ENCODE assay signal across 19 cellular contexts in the genomic region with DNA sequence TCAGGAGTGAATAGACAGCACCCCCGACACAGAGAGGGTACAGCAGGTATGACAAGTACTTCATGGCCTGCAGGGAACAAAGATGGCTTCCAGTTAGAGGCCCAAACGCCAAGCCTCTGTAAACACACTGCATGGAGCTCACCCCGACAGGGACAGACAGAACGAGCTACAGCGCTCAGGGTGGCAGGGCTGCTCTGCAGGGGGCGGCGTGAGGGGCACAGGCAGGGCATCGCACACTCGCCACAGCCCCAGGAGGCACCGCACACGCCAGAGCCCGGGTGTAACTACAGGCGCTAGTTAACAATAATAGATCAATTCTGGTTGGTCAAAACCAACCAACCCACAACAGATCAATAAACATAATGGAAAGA. TPM values are rescaled to one million over a fixed set of nuclear protein-coding genes. Genes with fewer than 3 reads are reported as not detected.
DNase-seq lines count a peak whose midpoint lies in the region; ATAC-seq, FAIRE-seq and TF ChIP-seq lines count a peak whose summit lies in the region.
"Had no signal": no experiment of that assay in that cellular context is flagged by ENCODE, and none has a peak within 500 bp of the region (broad histone marks: within the 10 kb centered on the region; RNA-seq: fewer than 3 reads in every experiment).

No MANE protein-coding gene starts in this region.

- no peaks in the 10 kb centered on the region for H4K20me1 ChIP-seq in H9 (ENCODE audit: control insufficient read depth, insufficient read depth, insufficient read length)
- H4K20me1 ChIP-seq in K562 (replicated peaks; ENCODE audit: control insufficient read depth, insufficient read depth, low read length): peaks cover 10% of the 10 kb centered on the region

- H2AK5ac ChIP-seq in H9 (ENCODE audit: insufficient read length, low read length): no peak overlapping the region

- no peak overlapping the region for H3K56ac ChIP-seq in H9 (ENCODE audit: insufficient read length, low read depth, low read length)

- H3K4ac ChIP-seq in H9 (ENCODE audit: low read depth, low read length): no peak overlapping the region

- H3K4me1 ChIP-seq in H9 (ENCODE audit: insufficient read depth, low read length): no peaks in the 10 kb centered on the region
- peaks cover 0 to 26% of the 10 kb centered on the region in 2 experiments; a peak in 1 of 5 replicates for H3K4me1 ChIP-seq in K562 (replicated peaks in 1 of 2; ENCODE audit: control insufficient read depth in 2 of 2, insufficient read depth in 2 of 2, low read length in 2 of 2)
- H3K4me1 ChIP-seq in tibial artery: peaks cover 0 to 10% (median 3%) of the 10 kb centered on the region in 4 donors
- no peaks in the 10 kb centered on the region for H3K4me1 ChIP-seq in effector memory CD4-positive, alpha-beta T cell (ENCODE audit: control insufficient read depth, insufficient read depth, low read length, poor library complexity, severe bottlenecking)

- no peaks in the 10 kb centered on the region for H3K23me2 ChIP-seq in H9 (ENCODE audit: insufficient read length, low read depth, low read length, poor library complexity, severe bottlenecking)

- FAIRE-seq in K562 (lab: Jason Lieb, UNC): no peak

- H3K36me3 ChIP-seq in K562 (ENCODE audit: control insufficient read depth, insufficient read depth, low read length) (peaks cover 81% of the 10 kb centered on the region), tibial artery (peaks cover 70 to 80% (median 72%) of the 10 kb centered on the region in 3 donors)
- H3K36me3 ChIP-seq in effector memory CD4-positive, alpha-beta T cell (ENCODE audit: control insufficient read depth, insufficient read depth, low read length): peaks cover 53% of the 10 kb centered on the region

- BruUV-seq in K562 (replicated peaks; lab: Mats Ljungman, UMichigan): no TSS peak

- no peaks in the 10 kb centered on the region for H3K79me2 ChIP-seq in H9 (ENCODE audit: insufficient read depth, low read length)
- 0 out of 3 replicates have a peak, but pooled peaks cover 2% of the 10 kb centered on the region for H3K79me2 ChIP-seq in K562 (ENCODE audit: control insufficient read depth, insufficient read depth, low read length)

- TF ChIP-seq POLR2A in K562 (conservative IDR thresholded peaks at IDR 0.05): no peak

- no peak for TF ChIP-seq RAD21 in K562 (CRISPR knock-in tag; conservative IDR thresholded peaks at IDR 0.05 in 1 of 2, IDR thresholded peaks at IDR 0.05 in 1 of 2)

- CTCF ChIA-PET in activated naive CD4-positive, alpha-beta T cell treated with anti-CD3 and anti-CD28 coated beads, Interleukin-2, amount 10 ng/mL, durations not matched to agents 7 days and 5 days (lab: Charles Lee): no interaction called here
- CTCF ChIA-PET in K562 (lab: Yijun Ruan, JAX; ENCODE audit: low intra/inter-chr PET ratio): no interaction called here

- DNase-seq in activated naive CD4-positive, alpha-beta T cell treated with anti-CD3 and anti-CD28 coated beads, Interleukin-2, amount 10 ng/mL, durations not matched to agents 7 days and 5 days: peak; percentile 14
- no peak for DNase-seq in activated naive CD4-positive, alpha-beta T cell treated with Interleukin-2 at 50 U/mL for 16 hours
- DNase-seq in H9 (peak; percentile 5), K562 (ENCODE audit: extremely low read depth in 1 of 4, low spot score in 3 of 4) (no peak), tibial artery (peak; percentile 8 to 29)
- DNase-seq in effector memory CD4-positive, alpha-beta T cell: no peak
- DNase-seq: GM23248, NCI-H1436 treated with DMSO at 0.1 percent for 48 hours, NCI-H2081 treated with DMSO at 0.1 percent for 48 hours, NCI-H2227 treated with DMSO at 0.1 percent for 48 hours, NCI-H524, PC-9, Right ventricle myocardium superior, SK-N-SH had no signal

- no peak for TF ChIP-seq EP300 in K562 (IDR thresholded peaks at IDR 0.05; ENCODE audit: low read length)

- TF ChIP-seq CTCF in H9 (conservative IDR thresholded peaks at IDR 0.05): no peak
- no peak for TF ChIP-seq CTCF in K562 (IDR thresholded peaks at IDR 0.05 in 2 of 3, conservative IDR thresholded peaks at IDR 0.05 in 1 of 3; ENCODE audit: insufficient read depth in 2 of 3, low read depth in 1 of 3, low read length in 3 of 3)
- TF ChIP-seq CTCF in tibial artery (IDR thresholded peaks at IDR 0.05): no peak

- no peak overlapping the region for H3K27ac Mint-ChIP-seq in activated naive CD4-positive, alpha-beta T cell treated with anti-CD3 and anti-CD28 coated beads, Interleukin-2, amount 10 ng/mL, durations not matched to agents 7 days and 5 days
- no peak overlapping the region for H3K27ac Mint-ChIP-seq in H9
- H3K27ac Mint-ChIP-seq: CD14-positive monocyte had no signal

- H2AFZ ChIP-seq in H9 (ENCODE audit: low read length) (no peak overlapping the region), K562 (ENCODE audit: low read depth, low read length) (no peak overlapping the region)
- H2AFZ ChIP-seq: GM23248, PC-9 had no signal

- no peaks in the 10 kb centered on the region for H3K79me1 ChIP-seq in H9 (ENCODE audit: insufficient read depth, low read depth, low read length, poor library complexity, severe bottlenecking)

- H3K27me3 ChIP-seq in H9 (ENCODE audit: insufficient read depth, low read length) (no peaks in the 10 kb centered on the region), K562 (ENCODE audit: control insufficient read depth in 2 of 2, insufficient read depth in 2 of 2, low read length in 2 of 2) (no peaks in the 10 kb centered on the region), tibial artery (no peaks in the 10 kb centered on the region)
- H3K27me3 ChIP-seq in effector memory CD4-positive, alpha-beta T cell (replicated peaks; ENCODE audit: control insufficient read depth, insufficient read depth, low read length, poor library complexity, severe bottlenecking): no peaks in the 10 kb centered on the region

- WGBS in H9 (ENCODE audit: extremely low coverage, insufficient read length, low lambda C conversion rate): no CpG with 5 or more reads among the region's 13 CpGs
- WGBS in K562 (ENCODE audit: insufficient coverage, low coverage, missing lambda C conversion rate): 95% methylated on average over 13 of the region's 13 CpGs

- intact Hi-C loops in K562 (cut with micrococcal nuclease) (no loop called here), tibial artery (cut with DNase I; ENCODE audit: low total_unique reads) (no loop called here)

- H3K4me2 ChIP-seq in H9 (ENCODE audit: insufficient read depth, insufficient read length, low read length): no peak overlapping the region
- H3K4me2 ChIP-seq in K562 (ENCODE audit: insufficient read depth, low read length): no peak overlapping the region
- H3K4me2 ChIP-seq: PC-9, SK-N-SH had no signal

- no peaks in the 10 kb centered on the region for H3K27me3 Mint-ChIP-seq in activated naive CD4-positive, alpha-beta T cell treated with anti-CD3 and anti-CD28 coated beads, Interleukin-2, amount 10 ng/mL, durations not matched to agents 7 days and 5 days
- H3K27me3 Mint-ChIP-seq in H9 (ENCODE audit: low read depth): no peaks in the 10 kb centered on the region

- POLR2A ChIA-PET in K562 (lab: Yijun Ruan, JAX): interaction anchor here (0.7 kb wide), 1 partner anchor 9 kb away, joined by 3 read pairs; no protein-coding TSS in a partner anchor

- H3K36me3 Mint-ChIP-seq in activated naive CD4-positive, alpha-beta T cell treated with anti-CD3 and anti-CD28 coated beads, Interleukin-2, amount 10 ng/mL, durations not matched to agents 7 days and 5 days: peaks cover 46% of the 10 kb centered on the region
- peaks cover 41 to 82% (median 64%) of the 10 kb centered on the region in 3 experiments for H3K36me3 Mint-ChIP-seq in H9 (ENCODE audit: insufficient read depth in 1 of 3, low read depth in 3 of 3)

- in situ Hi-C loops in K562 (cut with MboI): no loop called here

- peaks cover 2% of the 10 kb centered on the region for H3K4me1 Mint-ChIP-seq in activated naive CD4-positive, alpha-beta T cell treated with anti-CD3 and anti-CD28 coated beads, Interleukin-2, amount 10 ng/mL, durations not matched to agents 7 days and 5 days
- peaks cover 5% of the 10 kb centered on the region in 2 experiments; a peak in 2 of 4 replicates for H3K4me1 Mint-ChIP-seq in H9
- H3K4me1 Mint-ChIP-seq: CD14-positive monocyte had no signal

- H2BK5ac ChIP-seq in H9 (ENCODE audit: insufficient read length, low read length): no peak overlapping the region

- H3K27ac ChIP-seq in H9 (ENCODE audit: insufficient read length, low read depth, low read length): no peak overlapping the region
- no peak overlapping the region for H3K27ac ChIP-seq in K562 (ENCODE audit: extremely low read depth, low read depth, low read length)
- H3K27ac ChIP-seq in tibial artery: no peak overlapping the region
- H3K27ac ChIP-seq in effector memory CD4-positive, alpha-beta T cell (ENCODE audit: insufficient read depth, low read length, poor library complexity, severe bottlenecking): no peak overlapping the region
- H3K27ac ChIP-seq: GM23248, PC-9 had no signal

- no peaks in the 10 kb centered on the region for H3K9me3 Mint-ChIP-seq in activated naive CD4-positive, alpha-beta T cell treated with anti-CD3 and anti-CD28 coated beads, Interleukin-2, amount 10 ng/mL, durations not matched to agents 7 days and 5 days
- H3K9me3 Mint-ChIP-seq in H9: no peaks in the 10 kb centered on the region; a peak in 2 of 5 replicates
- H3K9me3 Mint-ChIP-seq: CD14-positive monocyte had no signal

- H3K14ac ChIP-seq in H9 (ENCODE audit: insufficient read depth, low read length): no peak overlapping the region

- H3K4me3 ChIP-seq in K562 (no peak overlapping the region), tibial artery (no peak overlapping the region)
- no peak overlapping the region for H3K4me3 ChIP-seq in effector memory CD4-positive, alpha-beta T cell (ENCODE audit: insufficient read depth, low read depth, low read length, poor library complexity, severe bottlenecking)
- H3K4me3 ChIP-seq: GM23248, PC-9 had no signal

- no peak overlapping the region for H3K18ac ChIP-seq in H9 (ENCODE audit: insufficient read length, low read depth, low read length)

- no peak overlapping the region for H4K5ac ChIP-seq in H9 (ENCODE audit: insufficient read length, low read depth, low read length)

- H3K4me3 Mint-ChIP-seq in activated naive CD4-positive, alpha-beta T cell treated with anti-CD3 and anti-CD28 coated beads, Interleukin-2, amount 10 ng/mL, durations not matched to agents 7 days and 5 days: no peak overlapping the region
- H3K4me3 Mint-ChIP-seq in H9: no peak overlapping the region
- H3K4me3 Mint-ChIP-seq: CD14-positive monocyte had no signal

- H2BK20ac ChIP-seq in H9 (ENCODE audit: low read depth, low read length, poor library complexity, severe bottlenecking): no peak overlapping the region

- no peak overlapping the region for H4K8ac ChIP-seq in H9 (replicated peaks; ENCODE audit: insufficient read length, low read depth, low read length)

- H2BK15ac ChIP-seq in H9 (ENCODE audit: low read depth, low read length): no peak overlapping the region

- H2BK12ac ChIP-seq in H9 (ENCODE audit: insufficient read length, low read depth, low read length): no peak overlapping the region

- no peak for ATAC-seq in K562
- ATAC-seq in HG03108 (IDR thresholded peaks at IDR 0.05; ENCODE audit: unreplicated experiment): no peak
- no peak for ATAC-seq in GM18498 (IDR thresholded peaks at IDR 0.05; ENCODE audit: unreplicated experiment)
- ATAC-seq: HCT116 had no signal

- H3T11ph ChIP-seq in H9 (ENCODE audit: low read length): no peak overlapping the region

- H3K9me1 ChIP-seq in K562 (ENCODE audit: control insufficient read depth, insufficient read depth, low read length): no peaks in the 10 kb centered on the region

- H3K9ac ChIP-seq in H9 (ENCODE audit: extremely low read depth, insufficient read length, low read length) (no peak overlapping the region), K562 (ENCODE audit: insufficient read depth in 1 of 2, low read depth in 2 of 2, low read length in 2 of 2) (no peak overlapping the region)
- H3K9ac ChIP-seq: GM23248, SK-N-SH had no signal

- no peak overlapping the region for H4K91ac ChIP-seq in H9 (ENCODE audit: insufficient read length, low read depth, low read length)

- no peak overlapping the region for H2BK120ac ChIP-seq in H9 (ENCODE audit: low read depth, low read length, poor library complexity, severe bottlenecking)

- H3K23ac ChIP-seq in H9 (ENCODE audit: insufficient read length, low read depth, low read length): no peak overlapping the region

- no peaks in the 10 kb centered on the region for H3K9me3 ChIP-seq in H9 (ENCODE audit: control insufficient read depth, low read depth, low read length)
- no peaks in the 10 kb centered on the region for H3K9me3 ChIP-seq in K562 (replicated peaks; ENCODE audit: control insufficient read depth, insufficient read depth, low read depth, low read length)
- no peaks in the 10 kb centered on the region for H3K9me3 ChIP-seq in tibial artery
- no peaks in the 10 kb centered on the region for H3K9me3 ChIP-seq in effector memory CD4-positive, alpha-beta T cell (ENCODE audit: control insufficient read depth, low read length)
- H3K9me3 ChIP-seq: Caco-2, SK-N-SH had no signal

RNA-seq across cellular contexts. Expression of a gene that starts 21.1 kb away (rescaled TPM):
- total RNA-seq in H9 (2021) (104 and 108 TPM in 2 replicates), K562 (2014; rRNA removed) (217 and 249 TPM in 2 replicates), K562 (2014; rRNA removed; fragmentation: Illumina TruSeq; extraction: Trizol) (132 and 136 TPM in 2 replicates), K562 (2015; rRNA removed; fragmentation: Illumina TruSeq; extraction: Trizol) (177 and 179 TPM in 2 replicates), K562 (2021) (145 and 152 TPM in 2 replicates)
- 215 and 519 TPM in 2 replicates for total RNA-seq in K562 (2011; cell fraction: chromatin; rRNA removed; ENCODE audit: low replicate concordance)
- 574 and 584 TPM in 2 replicates for total RNA-seq in K562 (2011; cell fraction: nucleolus; rRNA removed)
- total RNA-seq in K562 (2011; cell fraction: nucleoplasm; rRNA removed): 409 and 456 TPM in 2 replicates
- polyA plus RNA-seq in K562 (2011; rRNA removed) (130 and 184 TPM in 2 replicates), K562 (2014; fragmentation: Illumina TruSeq; extraction: Trizol) (198 and 213 TPM in 2 replicates), K562 (2014; fragmentation: Nextera tagmentation; extraction: Ambion mirVana) (10 to 100 TPM in 1 of 2 experiments, 1 to 10 TPM in 1; 3.5 to 14.1 TPM), K562 (2014; rRNA removed) (180 and 181 TPM in 2 replicates)
- polyA plus RNA-seq in K562 (2011; cell fraction: cytosol; rRNA removed): 150 and 221 TPM in 2 replicates
- 196 and 245 TPM in 2 replicates for polyA plus RNA-seq in K562 (2011; cell fraction: nucleus; rRNA removed)
- polyA plus RNA-seq in K562 (2012): 110 and 155 TPM in 2 replicates
- 112 and 228 TPM in 2 replicates for polyA minus RNA-seq in K562 (2011; rRNA and poly(A)+ RNA removed)
- 74.7 and 93.6 TPM in 2 replicates for polyA minus RNA-seq in K562 (2011; cell fraction: cytosol; rRNA and poly(A)+ RNA removed)
- 73.0 and 82.1 TPM in 2 replicates for polyA minus RNA-seq in K562 (2011; cell fraction: nucleus; rRNA and poly(A)+ RNA removed)

RNA-seq across cellular contexts. Expression of a gene that starts 28.9 kb away (rescaled TPM):
- total RNA-seq in H9 (2021) (13.3 and 15.5 TPM in 2 replicates), K562 (2014; rRNA removed) (1.7 and 2.5 TPM in 2 replicates), K562 (2014; rRNA removed; fragmentation: Illumina TruSeq; extraction: Trizol) (0.41 and 0.44 TPM in 2 replicates), K562 (2015; rRNA removed; fragmentation: Illumina TruSeq; extraction: Trizol) (0.54 and 0.83 TPM in 2 replicates), K562 (2021) (3.3 and 3.4 TPM in 2 replicates)
- 14.2 and 54.7 TPM in 2 replicates for total RNA-seq in K562 (2011; cell fraction: chromatin; rRNA removed; ENCODE audit: low replicate concordance)
- 26.1 and 26.7 TPM in 2 replicates for total RNA-seq in K562 (2011; cell fraction: nucleolus; rRNA removed)
- total RNA-seq in K562 (2011; cell fraction: nucleoplasm; rRNA removed): 10.8 and 13.8 TPM in 2 replicates
- polyA plus RNA-seq in K562 (2011; rRNA removed) (1.4 and 2.7 TPM in 2 replicates), K562 (2014; fragmentation: Illumina TruSeq; extraction: Trizol) (0.48 and 1.00 TPM in 2 replicates), K562 (2014; fragmentation: Nextera tagmentation; extraction: Ambion mirVana) (under 1 TPM in 1 of 2 experiments, not detected in 1; 0.08 TPM), K562 (2014; rRNA removed) (2.2 and 4.5 TPM in 2 replicates)
- polyA plus RNA-seq in K562 (2011; cell fraction: cytosol; rRNA removed): 1.3 and 3.8 TPM in 2 replicates
- polyA plus RNA-seq in K562 (2011; cell fraction: nucleus; rRNA removed): 15.4 and 32.7 TPM in 2 replicates
- polyA plus RNA-seq in K562 (2012): 1.0 and 1.5 TPM in 2 replicates
- polyA minus RNA-seq in K562 (2011; rRNA and poly(A)+ RNA removed): 0.69 and 1.6 TPM in 2 replicates
- polyA minus RNA-seq in K562 (2011; cell fraction: cytosol; rRNA and poly(A)+ RNA removed): 1.7 and 5.3 TPM in 2 replicates
- 8.1 and 11.4 TPM in 2 replicates for polyA minus RNA-seq in K562 (2011; cell fraction: nucleus; rRNA and poly(A)+ RNA removed)
- total RNA-seq: GM23248, Right ventricle myocardium superior had no signal
- polyA plus RNA-seq: CD14-positive monocyte, GM23248 had no signal

Comparison
In these comparisons a context has a peak if more than half of its experiments do, and no peak if none do; other contexts are left out.
1. DNase-seq: peak in activated naive CD4-positive, alpha-beta T cell treated with anti-CD3 and anti-CD28 coated beads, Interleukin-2, amount 10 ng/mL, durations not matched to agents 7 days and 5 days (single experiment), H9 (single experiment) and tibial artery (2 of 2); none in activated naive CD4-positive, alpha-beta T cell treated with Interleukin-2 at 50 U/mL for 16 hours (single experiment), K562 (0 of 4) and effector memory CD4-positive, alpha-beta T cell (0 of 3).